10 cellular contexts compared by ENCODE assay signal in the genomic region with DNA sequence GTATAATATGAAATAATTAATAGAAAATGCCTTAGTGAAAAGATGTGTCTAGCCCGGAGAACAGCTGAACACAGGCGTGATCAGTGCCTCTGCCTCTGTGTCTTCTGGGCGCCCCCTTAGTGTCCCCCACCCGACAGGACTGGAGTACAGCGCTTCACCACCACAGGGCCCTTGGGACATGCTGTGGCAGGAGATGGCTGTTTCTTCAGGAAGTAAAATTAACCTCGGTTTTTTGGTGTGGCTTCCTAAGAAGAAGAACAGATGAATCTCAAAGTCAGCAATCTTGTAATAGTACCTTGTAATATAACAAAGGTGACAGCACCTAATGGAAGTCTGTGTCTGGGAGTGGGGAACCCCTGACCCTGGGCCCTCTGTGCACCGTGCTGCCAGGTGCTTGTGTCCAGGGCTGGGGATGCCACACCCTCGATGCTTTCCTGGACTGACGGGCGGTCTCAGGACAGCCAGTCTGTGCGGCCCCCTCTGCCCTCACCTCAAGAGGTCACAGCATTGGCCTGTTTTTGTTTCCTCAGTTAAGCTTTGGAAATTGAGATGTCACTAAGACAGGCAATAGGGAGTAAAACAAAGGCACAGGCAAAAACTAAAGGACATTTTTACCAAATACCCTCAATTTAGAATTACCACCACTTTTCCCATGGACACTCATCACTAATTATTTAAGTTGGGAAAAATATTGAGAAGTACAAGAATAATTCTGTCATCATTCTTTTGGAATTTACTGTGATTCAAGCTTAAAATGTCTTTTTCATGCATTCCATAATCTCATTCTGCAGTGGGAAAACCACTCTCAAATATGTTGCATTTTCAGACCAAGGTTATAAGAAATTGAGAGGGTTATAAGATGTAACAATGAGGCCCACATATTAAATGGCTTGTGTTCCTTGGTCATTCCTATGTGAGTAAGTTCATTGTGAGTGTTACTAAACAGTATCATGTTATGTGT.
DNase-seq lines count a peak whose midpoint lies in the region; ATAC-seq and TF ChIP-seq lines count a peak whose summit lies in the region.
"Had no signal": no experiment of that assay in that cellular context is flagged by ENCODE, and none has a peak within 500 bp of the region (broad histone marks: within the 10 kb centered on the region; RNA-seq: fewer than 3 reads in every experiment).

No MANE protein-coding gene starts in this region.

- H3K9me3 ChIP-seq in WERI-Rb-1 (ENCODE audit: severe bottlenecking): no peaks in the 10 kb centered on the region

- no peaks in the 10 kb centered on the region for H3K27me3 Mint-ChIP-seq in activated CD4-positive, alpha-beta memory T cell treated with anti-CD3 and anti-CD28 coated beads, Interleukin-2, amount 10 ng/mL, durations not matched to agents 7 days and 5 days
- peaks cover 7% of the 10 kb centered on the region for H3K27me3 Mint-ChIP-seq in memory B cell

- H3K36me3 ChIP-seq in BJ (ENCODE audit: control insufficient read depth, insufficient read depth, low read length) (peaks cover 3% of the 10 kb centered on the region; the same call in 1 of the 2 replicates), WERI-Rb-1 (peaks cover 8% of the 10 kb centered on the region)

- peaks cover 60% of the 10 kb centered on the region for H3K4me1 Mint-ChIP-seq in activated CD4-positive, alpha-beta memory T cell treated with anti-CD3 and anti-CD28 coated beads, Interleukin-2, amount 10 ng/mL, durations not matched to agents 7 days and 5 days
- H3K4me1 Mint-ChIP-seq in memory B cell: peaks cover 32% of the 10 kb centered on the region

- ATAC-seq in memory B cell (ENCODE audit: low read depth): peak; percentile 36
- no peak for ATAC-seq in HG02981 (IDR thresholded peaks at IDR 0.05; ENCODE audit: unreplicated experiment)
- no peak for ATAC-seq in GM18868 (IDR thresholded peaks at IDR 0.05; ENCODE audit: unreplicated experiment)

- H3K36me3 Mint-ChIP-seq in activated CD4-positive, alpha-beta memory T cell treated with anti-CD3 and anti-CD28 coated beads, Interleukin-2, amount 10 ng/mL, durations not matched to agents 7 days and 5 days (ENCODE audit: low read depth): peaks cover 25% of the 10 kb centered on the region
- peaks cover 15% of the 10 kb centered on the region for H3K36me3 Mint-ChIP-seq in memory B cell

- H3K27ac Mint-ChIP-seq in activated CD4-positive, alpha-beta memory T cell treated with anti-CD3 and anti-CD28 coated beads, Interleukin-2, amount 10 ng/mL, durations not matched to agents 7 days and 5 days: peak overlapping the region; percentile 75
- H3K27ac Mint-ChIP-seq in memory B cell: peak overlapping the region; percentile 28

- H3K9me3 Mint-ChIP-seq in activated CD4-positive, alpha-beta memory T cell treated with anti-CD3 and anti-CD28 coated beads, Interleukin-2, amount 10 ng/mL, durations not matched to agents 7 days and 5 days: peaks cover 2% of the 10 kb centered on the region
- peaks cover 11% of the 10 kb centered on the region for H3K9me3 Mint-ChIP-seq in memory B cell

- H3K27me3 ChIP-seq in BJ (ENCODE audit: control insufficient read depth, insufficient read depth, low read length) (no peaks in the 10 kb centered on the region), WERI-Rb-1 (ENCODE audit: insufficient read depth, low read depth, severe bottlenecking) (no peaks in the 10 kb centered on the region)
- H3K27me3 ChIP-seq: hepatocyte had no signal

- H3K4me3 ChIP-seq in BJ (ENCODE audit: low read depth, low read length) (no peak overlapping the region), WERI-Rb-1 (ENCODE audit: low read depth, low read length) (no peak overlapping the region)
- H3K4me3 ChIP-seq: hepatocyte had no signal

- DNase-seq in BJ (ENCODE audit: low read depth): peak; percentile 39
- DNase-seq in HCEC 1CT: peak; percentile 35
- DNase-seq in activated CD4-positive, alpha-beta memory T cell treated with anti-CD3 and anti-CD28 coated beads, Interleukin-2, amount 10 ng/mL, durations not matched to agents 7 days and 5 days: no peak
- DNase-seq in memory B cell (ENCODE audit: low spot score in 2 of 2): no peak
- DNase-seq in kidney tubule cell (ENCODE audit: low spot score): no peak
- no peak for DNase-seq in WERI-Rb-1
- DNase-seq: stimulated activated CD4-positive, alpha-beta T cell treated with anti-CD3 and anti-CD28 coated beads, Interleukin-12 subunit alpha, Interleukin-12 subunit beta, amount 100 ng/mL, for 4 hours had no signal

- no peak overlapping the region for H3K27ac ChIP-seq in WERI-Rb-1
- H3K27ac ChIP-seq: hepatocyte had no signal

- TF ChIP-seq CTCF in BJ (IDR thresholded peaks at IDR 0.05; ENCODE audit: insufficient read depth, low read depth, low read length): no peak
- TF ChIP-seq CTCF in WERI-Rb-1 (IDR thresholded peaks at IDR 0.05; ENCODE audit: low read depth, low read length): no peak

- CTCF ChIA-PET in BJ (lab: Yijun Ruan, JAX): interaction anchor here (0.9 to 5.4 kb wide), 4 partner anchors 10 to 16 kb away, joined by 4 to 21 read pairs (median 9); no protein-coding TSS in a partner anchor
- CTCF ChIA-PET in activated CD4-positive, alpha-beta memory T cell treated with anti-CD3 and anti-CD28 coated beads, Interleukin-2, amount 10 ng/mL, durations not matched to agents 7 days and 5 days (lab: Charles Lee): interaction anchor here (1.0 to 5.0 kb wide), 10 partner anchors 12 to 286 kb away, joined by 3 to 66 read pairs (median 4); a partner anchor contains a TSS

- POLR2A ChIA-PET in BJ (lab: Charles Lee): interaction anchor here (0.8 kb wide), 1 partner anchor 11 kb away, joined by 5 read pairs; no protein-coding TSS in a partner anchor
- POLR2A ChIA-PET in activated CD4-positive, alpha-beta memory T cell treated with anti-CD3 and anti-CD28 coated beads, Interleukin-2, amount 10 ng/mL, durations not matched to agents 7 days and 5 days (lab: Charles Lee): interaction anchor here (0.8 to 1.4 kb wide), 4 partner anchors 13 to 136 kb away, joined by 3 to 4 read pairs (median 4); no protein-coding TSS in a partner anchor

- H3K4me3 Mint-ChIP-seq in activated CD4-positive, alpha-beta memory T cell treated with anti-CD3 and anti-CD28 coated beads, Interleukin-2, amount 10 ng/mL, durations not matched to agents 7 days and 5 days: peak overlapping the region; percentile 78
- H3K4me3 Mint-ChIP-seq in memory B cell: peak overlapping the region; percentile 53

Comparison
In these comparisons a context has a peak if more than half of its experiments do, and no peak if none do; other contexts are left out.
1. DNase-seq: peak in BJ (single experiment) and HCEC 1CT (single experiment); none in activated CD4-positive, alpha-beta memory T cell treated with anti-CD3 and anti-CD28 coated beads, Interleukin-2, amount 10 ng/mL, durations not matched to agents 7 days and 5 days (single experiment), memory B cell (0 of 2), kidney tubule cell (single experiment) and WERI-Rb-1 (single experiment).